In the genomic region with DNA sequence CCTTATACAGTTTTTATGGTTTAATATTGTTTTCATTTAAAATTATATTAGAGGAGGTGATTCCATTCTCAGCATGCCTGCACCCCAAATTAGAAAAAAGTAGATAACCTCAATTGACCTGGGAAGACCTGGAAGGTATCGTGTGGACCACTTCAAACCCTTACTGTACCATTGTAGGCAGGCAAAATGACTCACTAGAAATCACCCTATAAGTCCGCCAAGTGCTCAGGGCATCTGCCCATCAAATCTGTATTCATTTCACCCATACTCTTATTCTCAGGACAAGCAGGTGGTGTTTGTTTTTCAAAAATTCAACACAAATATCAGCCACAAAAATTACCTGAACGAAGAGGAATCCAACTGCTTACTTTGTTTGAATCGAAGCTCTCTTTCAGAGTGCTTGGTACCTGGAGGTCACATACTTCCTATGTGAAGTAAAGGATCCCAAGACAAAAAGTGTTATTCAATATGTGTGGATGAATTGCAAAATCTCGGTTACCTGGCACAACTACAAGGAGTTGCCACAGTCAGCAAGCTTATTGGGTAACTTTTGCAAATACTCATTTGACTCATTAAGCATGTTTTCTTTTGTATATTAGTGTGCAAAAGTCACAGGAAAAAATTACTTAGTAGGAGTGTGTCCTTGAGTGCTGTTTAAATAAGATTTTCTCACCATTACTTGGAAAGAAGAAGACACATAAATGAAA, we compare ENCODE assay signal across 18 cellular contexts.
A peak's percentile ranks its signal among the peaks of the same experiment; 100 is the strongest.
DNase-seq lines count a peak whose midpoint lies in the region; ATAC-seq, FAIRE-seq and TF ChIP-seq lines count a peak whose summit lies in the region.
"Had no signal": no experiment of that assay in that cellular context is flagged by ENCODE, and none has a peak within 500 bp of the region (broad histone marks: within the 10 kb centered on the region; RNA-seq: fewer than 3 reads in every experiment).

No MANE protein-coding gene starts in this region.

- H4K20me1 ChIP-seq in hepatocyte (ENCODE audit: insufficient read depth, poor library complexity, severe bottlenecking): no peaks in the 10 kb centered on the region
- H4K20me1 ChIP-seq: BLaER1 had no signal

- TF ChIP-seq POLR2A in gastrocnemius medialis (IDR thresholded peaks at IDR 0.05): no peak

- H2AFZ ChIP-seq in hepatocyte: no peak overlapping the region

- H3K36me3 ChIP-seq in bronchial epithelial cell (ENCODE audit: control insufficient read depth, insufficient read depth, low read length): no peaks in the 10 kb centered on the region
- no peaks in the 10 kb centered on the region for H3K36me3 ChIP-seq in hepatocyte (replicated peaks; ENCODE audit: insufficient read depth, low read depth)
- H3K36me3 ChIP-seq in gastrocnemius medialis: no peaks in the 10 kb centered on the region
- H3K36me3 ChIP-seq in mucosa of descending colon (ENCODE audit: low read depth): no peaks in the 10 kb centered on the region
- H3K36me3 ChIP-seq: BLaER1, thoracic aorta had no signal

- no peaks in the 10 kb centered on the region for H3K4me1 ChIP-seq in hepatocyte (ENCODE audit: insufficient read depth)
- H3K4me1 ChIP-seq in gastrocnemius medialis: peaks cover 9 to 26% of the 10 kb centered on the region in 2 donors
- no peaks in the 10 kb centered on the region for H3K4me1 ChIP-seq in mucosa of descending colon (ENCODE audit: low read depth)
- H3K4me1 ChIP-seq: BLaER1 had no signal

- no peak for FAIRE-seq in bronchial epithelial cell (lab: Jason Lieb, UNC)

- peaks cover 0 to 3% (median 0%) of the 10 kb centered on the region in 3 donors for H3K36me3 Mint-ChIP-seq in immature natural killer cell
- H3K36me3 Mint-ChIP-seq: activated naive CD4-positive, alpha-beta T cell treated with anti-CD3 and anti-CD28 coated beads, Interleukin-2, amount 50 U/mL, for 24 hours had no signal

- H3K4me3 ChIP-seq in bronchial epithelial cell (ENCODE audit: low read depth, low read length): no peak overlapping the region
- no peak overlapping the region for H3K4me3 ChIP-seq in hepatocyte
- no peak overlapping the region for H3K4me3 ChIP-seq in gastrocnemius medialis
- no peak overlapping the region for H3K4me3 ChIP-seq in mucosa of descending colon
- H3K4me3 ChIP-seq: BLaER1, dorsolateral prefrontal cortex, thoracic aorta had no signal

- 86% methylated on average over 5 of the region's 5 CpGs for WGBS in hepatocyte (ENCODE audit: low lambda C conversion rate, missing lambda C conversion rate)

- H3K9me2 ChIP-seq in hepatocyte (replicated peaks; ENCODE audit: insufficient read depth): no peaks in the 10 kb centered on the region

- H3K9me3 ChIP-seq in hepatocyte (ENCODE audit: low read depth) (no peaks in the 10 kb centered on the region), gastrocnemius medialis (no peaks in the 10 kb centered on the region), mucosa of descending colon (no peaks in the 10 kb centered on the region)
- H3K9me3 ChIP-seq: thoracic aorta had no signal

- ATAC-seq in gastrocnemius medialis (peak; percentile 86 to 96), mucosa of descending colon (no peak)
- ATAC-seq: right cardiac atrium had no signal

- no peak overlapping the region for H3K27ac Mint-ChIP-seq in immature natural killer cell
- H3K27ac Mint-ChIP-seq: activated naive CD4-positive, alpha-beta T cell treated with anti-CD3 and anti-CD28 coated beads, Interleukin-2, amount 50 U/mL, for 24 hours had no signal

- TF ChIP-seq CTCF in bronchial epithelial cell (IDR thresholded peaks at IDR 0.05; ENCODE audit: insufficient read depth, low read length, severe bottlenecking) (no peak), hepatocyte (IDR thresholded peaks at IDR 0.05; ENCODE audit: poor library complexity) (no peak), gastrocnemius medialis (IDR thresholded peaks at IDR 0.05 in 4 of 5, conservative IDR thresholded peaks at IDR 0.05 in 1 of 5) (no peak), mucosa of descending colon (IDR thresholded peaks at IDR 0.05) (no peak)

- H3K27me3 ChIP-seq in bronchial epithelial cell (ENCODE audit: control insufficient read depth, insufficient read depth, low read length) (no peaks in the 10 kb centered on the region), hepatocyte (no peaks in the 10 kb centered on the region), gastrocnemius medialis (no peaks in the 10 kb centered on the region)
- H3K27me3 ChIP-seq: BLaER1, dorsolateral prefrontal cortex had no signal

- intact Hi-C loops in gastrocnemius medialis (cut with DNase I; ENCODE audit: low total_unique reads): no loop called here
- intact Hi-C loops in mucosa of descending colon (cut with DNase I, micrococcal nuclease): no loop called here

- in situ Hi-C loops in gastrocnemius medialis (cut with MboI; ENCODE audit: low sequenced_read_pairs in 4 of 4): loop anchor here in 1 of 4 donors (25.0 kb wide), 1 partner anchor 213 kb away; the partner anchor contains the start of gene ENC1

- H3K4me2 ChIP-seq in hepatocyte: no peak overlapping the region
- H3K4me2 ChIP-seq: BLaER1 had no signal

- no peaks in the 10 kb centered on the region for H3K4me1 Mint-ChIP-seq in immature natural killer cell
- H3K4me1 Mint-ChIP-seq: activated naive CD4-positive, alpha-beta T cell treated with anti-CD3 and anti-CD28 coated beads, Interleukin-2, amount 50 U/mL, for 24 hours had no signal

- DNase-seq in HPDE6-E6E7 (ENCODE audit: extremely low spot score) (peak; percentile 40), bronchial epithelial cell (ENCODE audit: low read depth) (peak; percentile 99), hepatocyte (ENCODE audit: low spot score) (no peak), gastrocnemius medialis (peak; percentile 34 to 42), mucosa of descending colon (no peak), immature natural killer cell (no peak), NCI-H2227 (lab: John Stamatoyannopoulos, UW; ENCODE audit: unreplicated experiment) (no peak)
- DNase-seq: DMS153, dorsolateral prefrontal cortex, MM.1S, NCI-H1930, NCI-H524 treated with DMSO at 0.1 percent for 48 hours, OCI-M1 had no signal

- H3K27me3 Mint-ChIP-seq in immature natural killer cell (ENCODE audit: low read depth in 3 of 3): peaks cover 0 to 6% (median 4%) of the 10 kb centered on the region in 3 donors

- H3K79me2 ChIP-seq in hepatocyte: no peaks in the 10 kb centered on the region

- H3K27ac ChIP-seq in hepatocyte (peak overlapping the region; percentile 22), gastrocnemius medialis (peak overlapping the region in 3 of 4 donors; percentile 11 to 78 (median 40))
- H3K27ac ChIP-seq: BLaER1, dorsolateral prefrontal cortex, thoracic aorta had no signal

- H3K9me3 Mint-ChIP-seq in immature natural killer cell: peaks cover 0 to 2% (median 0%) of the 10 kb centered on the region in 6 donors
- H3K9me3 Mint-ChIP-seq: activated naive CD4-positive, alpha-beta T cell treated with anti-CD3 and anti-CD28 coated beads, Interleukin-2, amount 50 U/mL, for 24 hours had no signal

- H3K4me3 Mint-ChIP-seq in immature natural killer cell: no peak overlapping the region
- H3K4me3 Mint-ChIP-seq: activated naive CD4-positive, alpha-beta T cell treated with anti-CD3 and anti-CD28 coated beads, Interleukin-2, amount 50 U/mL, for 24 hours; neural crest cell had no signal

Comparison
In these comparisons a context has a peak if more than half of its experiments do, and no peak if none do; other contexts are left out.
1. DNase-seq: peak in HPDE6-E6E7 (single experiment), bronchial epithelial cell (single experiment) and gastrocnemius medialis (2 of 2); none in hepatocyte (single experiment), mucosa of descending colon (0 of 3), immature natural killer cell (0 of 3) and NCI-H2227 (single experiment).